In the genomic region with DNA sequence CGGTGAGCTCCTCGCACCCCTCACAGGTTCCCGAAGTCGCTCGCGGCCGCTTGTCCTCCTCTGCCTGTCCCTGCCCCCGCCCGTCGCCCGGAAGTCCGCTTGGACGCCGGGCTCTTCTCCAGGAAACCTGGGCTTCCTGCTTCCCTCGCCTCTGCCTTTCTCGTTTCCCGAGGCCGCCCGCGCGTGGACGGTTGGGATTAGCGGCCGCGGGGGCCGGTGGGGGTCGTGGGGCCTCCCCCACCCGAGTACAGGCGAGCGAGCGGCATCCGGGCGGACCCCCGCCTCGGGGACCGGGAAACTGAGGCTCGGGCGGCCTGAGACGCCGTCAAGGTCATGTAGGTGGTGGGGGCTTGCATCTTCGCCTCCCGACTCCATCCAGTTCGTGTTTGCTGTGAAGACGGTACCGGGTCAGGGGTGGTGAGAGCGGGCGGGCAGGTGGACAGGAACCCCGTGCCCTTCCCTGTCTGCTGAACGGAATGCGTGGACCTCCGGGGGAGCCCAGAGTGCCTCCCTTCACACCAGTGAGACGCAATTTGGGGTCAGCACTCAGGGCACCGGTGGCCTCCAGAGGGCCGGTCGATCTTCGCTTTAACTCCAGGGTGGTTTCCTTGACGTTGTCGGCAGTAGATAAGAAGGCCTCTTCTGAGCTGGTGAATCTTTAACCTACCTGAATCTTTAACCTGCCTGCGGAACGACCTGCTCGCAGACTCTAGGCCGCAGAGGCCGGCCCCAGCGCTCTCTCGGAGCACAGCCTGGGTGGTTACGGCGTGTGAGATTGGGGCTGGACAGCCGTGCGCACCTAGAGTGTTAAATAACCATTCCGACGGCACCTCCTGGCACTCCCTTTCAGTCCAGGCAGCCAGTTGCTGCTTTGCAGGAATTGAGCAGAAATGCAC, we compare ENCODE assay signal across 1 cellular context.
TF ChIP-seq lines count a peak whose summit lies in the region.

No MANE protein-coding gene starts in this region.

TF ChIP-seq in K562, 482 proteins besides CTCF, POLR2A, EP300 and RAD21 (continued from another document and continues in another):
- TF ChIP-seq, protein P1, sequence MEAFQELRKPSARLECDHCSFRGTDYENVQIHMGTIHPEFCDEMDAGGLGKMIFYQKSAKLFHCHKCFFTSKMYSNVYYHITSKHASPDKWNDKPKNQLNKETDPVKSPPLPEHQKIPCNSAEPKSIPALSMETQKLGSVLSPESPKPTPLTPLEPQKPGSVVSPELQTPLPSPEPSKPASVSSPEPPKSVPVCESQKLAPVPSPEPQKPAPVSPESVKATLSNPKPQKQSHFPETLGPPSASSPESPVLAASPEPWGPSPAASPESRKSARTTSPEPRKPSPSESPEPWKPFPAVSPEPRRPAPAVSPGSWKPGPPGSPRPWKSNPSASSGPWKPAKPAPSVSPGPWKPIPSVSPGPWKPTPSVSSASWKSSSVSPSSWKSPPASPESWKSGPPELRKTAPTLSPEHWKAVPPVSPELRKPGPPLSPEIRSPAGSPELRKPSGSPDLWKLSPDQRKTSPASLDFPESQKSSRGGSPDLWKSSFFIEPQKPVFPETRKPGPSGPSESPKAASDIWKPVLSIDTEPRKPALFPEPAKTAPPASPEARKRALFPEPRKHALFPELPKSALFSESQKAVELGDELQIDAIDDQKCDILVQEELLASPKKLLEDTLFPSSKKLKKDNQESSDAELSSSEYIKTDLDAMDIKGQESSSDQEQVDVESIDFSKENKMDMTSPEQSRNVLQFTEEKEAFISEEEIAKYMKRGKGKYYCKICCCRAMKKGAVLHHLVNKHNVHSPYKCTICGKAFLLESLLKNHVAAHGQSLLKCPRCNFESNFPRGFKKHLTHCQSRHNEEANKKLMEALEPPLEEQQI (IDR thresholded peaks at IDR 0.05), result no peak
- TF ChIP-seq FOXP1 (CRISPR knock-in tag; IDR thresholded peaks at IDR 0.05), result no peak; the same call in 1 of the 2 replicates
- TF ChIP-seq IFI16 (CRISPR knock-in tag; IDR thresholded peaks at IDR 0.05), result no peak
- no peak for TF ChIP-seq PHF20 (IDR thresholded peaks at IDR 0.05; ENCODE audit: partially characterized antibody)
- no peak for TF ChIP-seq ZNF668 (CRISPR knock-in tag; IDR thresholded peaks at IDR 0.05)
- TF ChIP-seq, protein P2, sequence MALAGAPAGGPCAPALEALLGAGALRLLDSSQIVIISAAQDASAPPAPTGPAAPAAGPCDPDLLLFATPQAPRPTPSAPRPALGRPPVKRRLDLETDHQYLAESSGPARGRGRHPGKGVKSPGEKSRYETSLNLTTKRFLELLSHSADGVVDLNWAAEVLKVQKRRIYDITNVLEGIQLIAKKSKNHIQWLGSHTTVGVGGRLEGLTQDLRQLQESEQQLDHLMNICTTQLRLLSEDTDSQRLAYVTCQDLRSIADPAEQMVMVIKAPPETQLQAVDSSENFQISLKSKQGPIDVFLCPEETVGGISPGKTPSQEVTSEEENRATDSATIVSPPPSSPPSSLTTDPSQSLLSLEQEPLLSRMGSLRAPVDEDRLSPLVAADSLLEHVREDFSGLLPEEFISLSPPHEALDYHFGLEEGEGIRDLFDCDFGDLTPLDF (CRISPR knock-in tag; IDR thresholded peaks at IDR 0.05), result no peak
- TF ChIP-seq ZNF696 (CRISPR knock-in tag; conservative IDR thresholded peaks at IDR 0.05), result no peak
- no peak for TF ChIP-seq ILF3 (IDR thresholded peaks at IDR 0.05; ENCODE audit: borderline replicate concordance)
- no peak for TF ChIP-seq ZNF79 (CRISPR knock-in tag; IDR thresholded peaks at IDR 0.05; ENCODE audit: low read depth)
- peak; percentile 97 for TF ChIP-seq CHD1 (IDR thresholded peaks at IDR 0.05; ENCODE audit: low read length)
- TF ChIP-seq PCBP1 (IDR thresholded peaks at IDR 0.05; ENCODE audit: low read depth, low read length, poor library complexity, severe bottlenecking), result no peak
- TF ChIP-seq, protein P3, sequence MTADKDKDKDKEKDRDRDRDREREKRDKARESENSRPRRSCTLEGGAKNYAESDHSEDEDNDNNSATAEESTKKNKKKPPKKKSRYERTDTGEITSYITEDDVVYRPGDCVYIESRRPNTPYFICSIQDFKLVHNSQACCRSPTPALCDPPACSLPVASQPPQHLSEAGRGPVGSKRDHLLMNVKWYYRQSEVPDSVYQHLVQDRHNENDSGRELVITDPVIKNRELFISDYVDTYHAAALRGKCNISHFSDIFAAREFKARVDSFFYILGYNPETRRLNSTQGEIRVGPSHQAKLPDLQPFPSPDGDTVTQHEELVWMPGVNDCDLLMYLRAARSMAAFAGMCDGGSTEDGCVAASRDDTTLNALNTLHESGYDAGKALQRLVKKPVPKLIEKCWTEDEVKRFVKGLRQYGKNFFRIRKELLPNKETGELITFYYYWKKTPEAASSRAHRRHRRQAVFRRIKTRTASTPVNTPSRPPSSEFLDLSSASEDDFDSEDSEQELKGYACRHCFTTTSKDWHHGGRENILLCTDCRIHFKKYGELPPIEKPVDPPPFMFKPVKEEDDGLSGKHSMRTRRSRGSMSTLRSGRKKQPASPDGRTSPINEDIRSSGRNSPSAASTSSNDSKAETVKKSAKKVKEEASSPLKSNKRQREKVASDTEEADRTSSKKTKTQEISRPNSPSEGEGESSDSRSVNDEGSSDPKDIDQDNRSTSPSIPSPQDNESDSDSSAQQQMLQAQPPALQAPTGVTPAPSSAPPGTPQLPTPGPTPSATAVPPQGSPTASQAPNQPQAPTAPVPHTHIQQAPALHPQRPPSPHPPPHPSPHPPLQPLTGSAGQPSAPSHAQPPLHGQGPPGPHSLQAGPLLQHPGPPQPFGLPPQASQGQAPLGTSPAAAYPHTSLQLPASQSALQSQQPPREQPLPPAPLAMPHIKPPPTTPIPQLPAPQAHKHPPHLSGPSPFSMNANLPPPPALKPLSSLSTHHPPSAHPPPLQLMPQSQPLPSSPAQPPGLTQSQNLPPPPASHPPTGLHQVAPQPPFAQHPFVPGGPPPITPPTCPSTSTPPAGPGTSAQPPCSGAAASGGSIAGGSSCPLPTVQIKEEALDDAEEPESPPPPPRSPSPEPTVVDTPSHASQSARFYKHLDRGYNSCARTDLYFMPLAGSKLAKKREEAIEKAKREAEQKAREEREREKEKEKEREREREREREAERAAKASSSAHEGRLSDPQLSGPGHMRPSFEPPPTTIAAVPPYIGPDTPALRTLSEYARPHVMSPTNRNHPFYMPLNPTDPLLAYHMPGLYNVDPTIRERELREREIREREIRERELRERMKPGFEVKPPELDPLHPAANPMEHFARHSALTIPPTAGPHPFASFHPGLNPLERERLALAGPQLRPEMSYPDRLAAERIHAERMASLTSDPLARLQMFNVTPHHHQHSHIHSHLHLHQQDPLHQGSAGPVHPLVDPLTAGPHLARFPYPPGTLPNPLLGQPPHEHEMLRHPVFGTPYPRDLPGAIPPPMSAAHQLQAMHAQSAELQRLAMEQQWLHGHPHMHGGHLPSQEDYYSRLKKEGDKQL (CRISPR knock-in tag; IDR thresholded peaks at IDR 0.05; ENCODE audit: borderline replicate concordance), result 0 out of 2 replicates have a peak, but pooled peaks have one; percentile 2
- TF ChIP-seq ATF1 (CRISPR knock-in tag; IDR thresholded peaks at IDR 0.05), result no peak
- TF ChIP-seq ATF1 (tag; IDR thresholded peaks at IDR 0.05), result no peak
- TF ChIP-seq, protein P4, sequence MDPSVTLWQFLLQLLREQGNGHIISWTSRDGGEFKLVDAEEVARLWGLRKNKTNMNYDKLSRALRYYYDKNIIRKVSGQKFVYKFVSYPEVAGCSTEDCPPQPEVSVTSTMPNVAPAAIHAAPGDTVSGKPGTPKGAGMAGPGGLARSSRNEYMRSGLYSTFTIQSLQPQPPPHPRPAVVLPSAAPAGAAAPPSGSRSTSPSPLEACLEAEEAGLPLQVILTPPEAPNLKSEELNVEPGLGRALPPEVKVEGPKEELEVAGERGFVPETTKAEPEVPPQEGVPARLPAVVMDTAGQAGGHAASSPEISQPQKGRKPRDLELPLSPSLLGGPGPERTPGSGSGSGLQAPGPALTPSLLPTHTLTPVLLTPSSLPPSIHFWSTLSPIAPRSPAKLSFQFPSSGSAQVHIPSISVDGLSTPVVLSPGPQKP (CRISPR knock-in tag; IDR thresholded peaks at IDR 0.05), result no peak
- 0 out of 2 replicates have a peak, but pooled peaks have one; percentile 18 for TF ChIP-seq ETV5 (CRISPR knock-in tag; IDR thresholded peaks at IDR 0.05; ENCODE audit: low read depth)
- TF ChIP-seq ZNF121 (CRISPR knock-in tag; conservative IDR thresholded peaks at IDR 0.05), result no peak
- TF ChIP-seq MAFK (IDR thresholded peaks at IDR 0.05; ENCODE audit: low read length), result no peak
- TF ChIP-seq ZNF311 (CRISPR knock-in tag; IDR thresholded peaks at IDR 0.05), result no peak
- TF ChIP-seq PHB2 (IDR thresholded peaks at IDR 0.05; ENCODE audit: low read depth), result no peak
- TF ChIP-seq HNRNPL (IDR thresholded peaks at IDR 0.05; ENCODE audit: low read depth, low read length), result 0 out of 2 replicates have a peak, but pooled peaks have one; percentile 3
- peak; percentile 40; the same call in 1 of the 2 replicates for TF ChIP-seq ZNF184 (CRISPR knock-in tag; IDR thresholded peaks at IDR 0.05)
- TF ChIP-seq KAT8 (IDR thresholded peaks at IDR 0.05; ENCODE audit: low read depth), result no peak
- TF ChIP-seq SIN3B (IDR thresholded peaks at IDR 0.05; ENCODE audit: low read depth), result no peak
- TF ChIP-seq, protein P5, sequence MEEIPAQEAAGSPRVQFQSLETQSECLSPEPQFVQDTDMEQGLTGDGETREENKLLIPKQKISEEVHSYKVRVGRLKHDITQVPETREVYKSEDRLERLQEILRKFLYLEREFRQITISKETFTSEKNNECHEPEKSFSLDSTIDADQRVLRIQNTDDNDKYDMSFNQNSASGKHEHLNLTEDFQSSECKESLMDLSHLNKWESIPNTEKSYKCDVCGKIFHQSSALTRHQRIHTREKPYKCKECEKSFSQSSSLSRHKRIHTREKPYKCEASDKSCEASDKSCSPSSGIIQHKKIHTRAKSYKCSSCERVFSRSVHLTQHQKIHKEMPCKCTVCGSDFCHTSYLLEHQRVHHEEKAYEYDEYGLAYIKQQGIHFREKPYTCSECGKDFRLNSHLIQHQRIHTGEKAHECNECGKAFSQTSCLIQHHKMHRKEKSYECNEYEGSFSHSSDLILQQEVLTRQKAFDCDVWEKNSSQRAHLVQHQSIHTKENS (CRISPR knock-in tag; IDR thresholded peaks at IDR 0.05), result no peak
- TF ChIP-seq, protein P6, sequence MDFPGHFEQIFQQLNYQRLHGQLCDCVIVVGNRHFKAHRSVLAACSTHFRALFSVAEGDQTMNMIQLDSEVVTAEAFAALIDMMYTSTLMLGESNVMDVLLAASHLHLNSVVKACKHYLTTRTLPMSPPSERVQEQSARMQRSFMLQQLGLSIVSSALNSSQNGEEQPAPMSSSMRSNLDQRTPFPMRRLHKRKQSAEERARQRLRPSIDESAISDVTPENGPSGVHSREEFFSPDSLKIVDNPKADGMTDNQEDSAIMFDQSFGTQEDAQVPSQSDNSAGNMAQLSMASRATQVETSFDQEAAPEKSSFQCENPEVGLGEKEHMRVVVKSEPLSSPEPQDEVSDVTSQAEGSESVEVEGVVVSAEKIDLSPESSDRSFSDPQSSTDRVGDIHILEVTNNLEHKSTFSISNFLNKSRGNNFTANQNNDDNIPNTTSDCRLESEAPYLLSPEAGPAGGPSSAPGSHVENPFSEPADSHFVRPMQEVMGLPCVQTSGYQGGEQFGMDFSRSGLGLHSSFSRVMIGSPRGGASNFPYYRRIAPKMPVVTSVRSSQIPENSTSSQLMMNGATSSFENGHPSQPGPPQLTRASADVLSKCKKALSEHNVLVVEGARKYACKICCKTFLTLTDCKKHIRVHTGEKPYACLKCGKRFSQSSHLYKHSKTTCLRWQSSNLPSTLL (IDR thresholded peaks at IDR 0.05), result no peak
- no peak for TF ChIP-seq ZNF324 (CRISPR knock-in tag; IDR thresholded peaks at IDR 0.05)
- TF ChIP-seq, protein P7, sequence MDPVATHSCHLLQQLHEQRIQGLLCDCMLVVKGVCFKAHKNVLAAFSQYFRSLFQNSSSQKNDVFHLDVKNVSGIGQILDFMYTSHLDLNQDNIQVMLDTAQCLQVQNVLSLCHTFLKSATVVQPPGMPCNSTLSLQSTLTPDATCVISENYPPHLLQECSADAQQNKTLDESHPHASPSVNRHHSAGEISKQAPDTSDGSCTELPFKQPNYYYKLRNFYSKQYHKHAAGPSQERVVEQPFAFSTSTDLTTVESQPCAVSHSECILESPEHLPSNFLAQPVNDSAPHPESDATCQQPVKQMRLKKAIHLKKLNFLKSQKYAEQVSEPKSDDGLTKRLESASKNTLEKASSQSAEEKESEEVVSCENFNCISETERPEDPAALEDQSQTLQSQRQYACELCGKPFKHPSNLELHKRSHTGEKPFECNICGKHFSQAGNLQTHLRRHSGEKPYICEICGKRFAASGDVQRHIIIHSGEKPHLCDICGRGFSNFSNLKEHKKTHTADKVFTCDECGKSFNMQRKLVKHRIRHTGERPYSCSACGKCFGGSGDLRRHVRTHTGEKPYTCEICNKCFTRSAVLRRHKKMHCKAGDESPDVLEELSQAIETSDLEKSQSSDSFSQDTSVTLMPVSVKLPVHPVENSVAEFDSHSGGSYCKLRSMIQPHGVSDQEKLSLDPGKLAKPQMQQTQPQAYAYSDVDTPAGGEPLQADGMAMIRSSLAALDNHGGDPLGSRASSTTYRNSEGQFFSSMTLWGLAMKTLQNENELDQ (CRISPR knock-in tag; IDR thresholded peaks at IDR 0.05; ENCODE audit: borderline replicate concordance), result 0 out of 2 replicates have a peak, but pooled peaks have one; percentile 69
- no peak for TF ChIP-seq ZNF707 (CRISPR knock-in tag; conservative IDR thresholded peaks at IDR 0.05)
- TF ChIP-seq KHSRP (IDR thresholded peaks at IDR 0.05), result no peak
- TF ChIP-seq ZNF584 (CRISPR knock-in tag; IDR thresholded peaks at IDR 0.05; ENCODE audit: low read depth), result no peak
- no peak for TF ChIP-seq NR2C1 (IDR thresholded peaks at IDR 0.05)
- no peak for TF ChIP-seq NR2C1 (tag; IDR thresholded peaks at IDR 0.05)
- no peak for TF ChIP-seq ZKSCAN1 (IDR thresholded peaks at IDR 0.05; ENCODE audit: low read depth, low read length)
- no peak for TF ChIP-seq RB1 (IDR thresholded peaks at IDR 0.05; ENCODE audit: low read depth)
- no peak for TF ChIP-seq CTBP1 (IDR thresholded peaks at IDR 0.05; ENCODE audit: borderline replicate concordance)
- TF ChIP-seq, protein P8, sequence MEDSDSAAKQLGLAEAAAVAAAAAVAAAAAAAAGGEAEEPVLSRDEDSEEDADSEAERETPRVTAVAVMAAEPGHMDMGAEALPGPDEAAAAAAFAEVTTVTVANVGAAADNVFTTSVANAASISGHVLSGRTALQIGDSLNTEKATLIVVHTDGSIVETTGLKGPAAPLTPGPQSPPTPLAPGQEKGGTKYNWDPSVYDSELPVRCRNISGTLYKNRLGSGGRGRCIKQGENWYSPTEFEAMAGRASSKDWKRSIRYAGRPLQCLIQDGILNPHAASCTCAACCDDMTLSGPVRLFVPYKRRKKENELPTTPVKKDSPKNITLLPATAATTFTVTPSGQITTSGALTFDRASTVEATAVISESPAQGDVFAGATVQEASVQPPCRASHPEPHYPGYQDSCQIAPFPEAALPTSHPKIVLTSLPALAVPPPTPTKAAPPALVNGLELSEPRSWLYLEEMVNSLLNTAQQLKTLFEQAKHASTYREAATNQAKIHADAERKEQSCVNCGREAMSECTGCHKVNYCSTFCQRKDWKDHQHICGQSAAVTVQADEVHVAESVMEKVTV (CRISPR knock-in tag; IDR thresholded peaks at IDR 0.05), result no peak
- peak; percentile 45; the same call in 1 of the 2 replicates for TF ChIP-seq CREM (IDR thresholded peaks at IDR 0.05; ENCODE audit: low read depth)
- TF ChIP-seq THRAP3 (IDR thresholded peaks at IDR 0.05; ENCODE audit: borderline replicate concordance), result no peak
